Comparison of ENCODE assay signal across 2 cellular contexts in the genomic region with DNA sequence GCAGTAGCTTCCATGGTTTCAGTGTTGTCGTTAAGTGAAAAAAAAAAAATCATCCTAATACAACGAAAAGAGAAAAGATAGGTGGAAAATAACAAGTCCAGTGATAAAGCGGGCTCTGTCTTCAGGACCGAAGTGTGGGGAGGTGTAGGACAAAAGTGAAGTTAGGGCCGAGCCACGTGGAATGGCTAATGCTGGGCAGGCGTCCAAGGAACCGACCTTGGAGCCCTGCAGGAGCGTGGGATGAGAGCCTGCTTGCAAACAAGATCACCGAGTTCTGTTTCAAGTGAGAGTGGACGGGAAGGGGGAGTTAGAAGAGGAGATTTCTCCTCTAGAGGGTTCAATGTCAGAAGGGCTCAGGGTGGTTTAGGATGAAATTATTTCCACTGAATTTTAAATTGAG.
TF ChIP-seq lines count a peak whose summit lies in the region.

No MANE protein-coding gene starts in this region.

TF ChIP-seq in IMR-90, 13 proteins besides CTCF, POLR2A, EP300 and RAD21:
- TF ChIP-seq, protein P1, sequence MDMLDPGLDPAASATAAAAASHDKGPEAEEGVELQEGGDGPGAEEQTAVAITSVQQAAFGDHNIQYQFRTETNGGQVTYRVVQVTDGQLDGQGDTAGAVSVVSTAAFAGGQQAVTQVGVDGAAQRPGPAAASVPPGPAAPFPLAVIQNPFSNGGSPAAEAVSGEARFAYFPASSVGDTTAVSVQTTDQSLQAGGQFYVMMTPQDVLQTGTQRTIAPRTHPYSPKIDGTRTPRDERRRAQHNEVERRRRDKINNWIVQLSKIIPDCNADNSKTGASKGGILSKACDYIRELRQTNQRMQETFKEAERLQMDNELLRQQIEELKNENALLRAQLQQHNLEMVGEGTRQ (IDR thresholded peaks at IDR 0.05; ENCODE audit: low read depth, low read length) = no peak
- no peak for TF ChIP-seq NFE2L2 (IDR thresholded peaks at IDR 0.05; ENCODE audit: low read depth, low read length)
- TF ChIP-seq SMC3 (IDR thresholded peaks at IDR 0.05; ENCODE audit: low read depth, low read length) = no peak
- TF ChIP-seq CEBPB (IDR thresholded peaks at IDR 0.05; ENCODE audit: low read depth, low read length) = no peak
- TF ChIP-seq CHD1 (IDR thresholded peaks at IDR 0.05; ENCODE audit: low read depth, low read length) = no peak
- TF ChIP-seq RCOR1 (IDR thresholded peaks at IDR 0.05; ENCODE audit: insufficient replicate concordance, low read length) = no peak
- no peak for TF ChIP-seq MAFK (IDR thresholded peaks at IDR 0.05; ENCODE audit: low read depth, low read length)
- TF ChIP-seq MXI1 (IDR thresholded peaks at IDR 0.05; ENCODE audit: borderline replicate concordance, low read depth, low read length) = no peak
- TF ChIP-seq BHLHE40 (IDR thresholded peaks at IDR 0.05; ENCODE audit: low read depth, low read length) = no peak
- TF ChIP-seq RFX5 (IDR thresholded peaks at IDR 0.05; ENCODE audit: low read depth, low read length) = no peak
- TF ChIP-seq FOS (IDR thresholded peaks at IDR 0.05; ENCODE audit: low read depth, low read length) = no peak
- no peak for TF ChIP-seq MAZ (IDR thresholded peaks at IDR 0.05; ENCODE audit: borderline replicate concordance, low read depth, low read length)
- TF ChIP-seq, protein P2, sequence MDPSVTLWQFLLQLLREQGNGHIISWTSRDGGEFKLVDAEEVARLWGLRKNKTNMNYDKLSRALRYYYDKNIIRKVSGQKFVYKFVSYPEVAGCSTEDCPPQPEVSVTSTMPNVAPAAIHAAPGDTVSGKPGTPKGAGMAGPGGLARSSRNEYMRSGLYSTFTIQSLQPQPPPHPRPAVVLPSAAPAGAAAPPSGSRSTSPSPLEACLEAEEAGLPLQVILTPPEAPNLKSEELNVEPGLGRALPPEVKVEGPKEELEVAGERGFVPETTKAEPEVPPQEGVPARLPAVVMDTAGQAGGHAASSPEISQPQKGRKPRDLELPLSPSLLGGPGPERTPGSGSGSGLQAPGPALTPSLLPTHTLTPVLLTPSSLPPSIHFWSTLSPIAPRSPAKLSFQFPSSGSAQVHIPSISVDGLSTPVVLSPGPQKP (IDR thresholded peaks at IDR 0.05; ENCODE audit: borderline replicate concordance, low read depth, low read length) = no peak

TF ChIP-seq in K562, 482 proteins besides CTCF, POLR2A, EP300 and RAD21 (continues in another document):
- TF ChIP-seq ZNF274 (IDR thresholded peaks at IDR 0.05; ENCODE audit: borderline replicate concordance, low read depth, low read length) (no peak), GTF2F1 (IDR thresholded peaks at IDR 0.05; ENCODE audit: low read depth, low read length) (no peak), ZNF316 (IDR thresholded peaks at IDR 0.05) (no peak), NFXL1 (CRISPR knock-in tag; IDR thresholded peaks at IDR 0.05) (no peak), ZKSCAN3 (CRISPR knock-in tag; IDR thresholded peaks at IDR 0.05) (no peak), ZNF778 (CRISPR knock-in tag; IDR thresholded peaks at IDR 0.05) (no peak), ZFP1 (CRISPR knock-in tag; IDR thresholded peaks at IDR 0.05) (no peak), BRF1 (IDR thresholded peaks at IDR 0.05; ENCODE audit: borderline replicate concordance, extremely low read depth, insufficient read length) (no peak), ZNF3 (CRISPR knock-in tag; IDR thresholded peaks at IDR 0.05) (no peak), IRF2 (CRISPR knock-in tag; IDR thresholded peaks at IDR 0.05) (no peak), NFIC (IDR thresholded peaks at IDR 0.05) (peak; percentile 72), NR2C1 (IDR thresholded peaks at IDR 0.05) (no peak), NR2C1 (tag; IDR thresholded peaks at IDR 0.05) (no peak), CHD2 (IDR thresholded peaks at IDR 0.05; ENCODE audit: low read depth, low read length) (no peak), RBBP5 (IDR thresholded peaks at IDR 0.05; ENCODE audit: borderline replicate concordance, insufficient read depth, low read length, poor library complexity, severe bottlenecking) (no peak), L3MBTL2 (IDR thresholded peaks at IDR 0.05) (peak; percentile 76)
- TF ChIP-seq, protein P3, sequence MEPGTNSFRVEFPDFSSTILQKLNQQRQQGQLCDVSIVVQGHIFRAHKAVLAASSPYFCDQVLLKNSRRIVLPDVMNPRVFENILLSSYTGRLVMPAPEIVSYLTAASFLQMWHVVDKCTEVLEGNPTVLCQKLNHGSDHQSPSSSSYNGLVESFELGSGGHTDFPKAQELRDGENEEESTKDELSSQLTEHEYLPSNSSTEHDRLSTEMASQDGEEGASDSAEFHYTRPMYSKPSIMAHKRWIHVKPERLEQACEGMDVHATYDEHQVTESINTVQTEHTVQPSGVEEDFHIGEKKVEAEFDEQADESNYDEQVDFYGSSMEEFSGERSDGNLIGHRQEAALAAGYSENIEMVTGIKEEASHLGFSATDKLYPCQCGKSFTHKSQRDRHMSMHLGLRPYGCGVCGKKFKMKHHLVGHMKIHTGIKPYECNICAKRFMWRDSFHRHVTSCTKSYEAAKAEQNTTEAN (CRISPR knock-in tag; IDR thresholded peaks at IDR 0.05) = no peak
- TF ChIP-seq, protein P4, sequence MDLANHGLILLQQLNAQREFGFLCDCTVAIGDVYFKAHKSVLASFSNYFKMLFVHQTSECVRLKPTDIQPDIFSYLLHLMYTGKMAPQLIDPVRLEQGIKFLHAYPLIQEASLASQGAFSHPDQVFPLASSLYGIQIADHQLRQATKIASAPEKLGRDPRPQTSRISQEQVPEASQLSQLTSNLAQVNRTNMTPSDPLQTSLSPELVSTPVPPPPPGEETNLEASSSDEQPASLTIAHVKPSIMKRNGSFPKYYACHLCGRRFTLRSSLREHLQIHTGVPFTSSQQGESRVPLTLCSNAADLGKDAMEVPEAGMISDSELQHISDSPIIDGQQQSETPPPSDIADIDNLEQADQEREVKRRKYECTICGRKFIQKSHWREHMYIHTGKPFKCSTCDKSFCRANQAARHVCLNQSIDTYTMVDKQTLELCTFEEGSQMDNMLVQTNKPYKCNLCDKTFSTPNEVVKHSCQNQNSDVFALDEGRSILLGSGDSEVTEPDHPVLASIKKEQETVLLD (IDR thresholded peaks at IDR 0.05) = no peak
- TF ChIP-seq, protein P5, sequence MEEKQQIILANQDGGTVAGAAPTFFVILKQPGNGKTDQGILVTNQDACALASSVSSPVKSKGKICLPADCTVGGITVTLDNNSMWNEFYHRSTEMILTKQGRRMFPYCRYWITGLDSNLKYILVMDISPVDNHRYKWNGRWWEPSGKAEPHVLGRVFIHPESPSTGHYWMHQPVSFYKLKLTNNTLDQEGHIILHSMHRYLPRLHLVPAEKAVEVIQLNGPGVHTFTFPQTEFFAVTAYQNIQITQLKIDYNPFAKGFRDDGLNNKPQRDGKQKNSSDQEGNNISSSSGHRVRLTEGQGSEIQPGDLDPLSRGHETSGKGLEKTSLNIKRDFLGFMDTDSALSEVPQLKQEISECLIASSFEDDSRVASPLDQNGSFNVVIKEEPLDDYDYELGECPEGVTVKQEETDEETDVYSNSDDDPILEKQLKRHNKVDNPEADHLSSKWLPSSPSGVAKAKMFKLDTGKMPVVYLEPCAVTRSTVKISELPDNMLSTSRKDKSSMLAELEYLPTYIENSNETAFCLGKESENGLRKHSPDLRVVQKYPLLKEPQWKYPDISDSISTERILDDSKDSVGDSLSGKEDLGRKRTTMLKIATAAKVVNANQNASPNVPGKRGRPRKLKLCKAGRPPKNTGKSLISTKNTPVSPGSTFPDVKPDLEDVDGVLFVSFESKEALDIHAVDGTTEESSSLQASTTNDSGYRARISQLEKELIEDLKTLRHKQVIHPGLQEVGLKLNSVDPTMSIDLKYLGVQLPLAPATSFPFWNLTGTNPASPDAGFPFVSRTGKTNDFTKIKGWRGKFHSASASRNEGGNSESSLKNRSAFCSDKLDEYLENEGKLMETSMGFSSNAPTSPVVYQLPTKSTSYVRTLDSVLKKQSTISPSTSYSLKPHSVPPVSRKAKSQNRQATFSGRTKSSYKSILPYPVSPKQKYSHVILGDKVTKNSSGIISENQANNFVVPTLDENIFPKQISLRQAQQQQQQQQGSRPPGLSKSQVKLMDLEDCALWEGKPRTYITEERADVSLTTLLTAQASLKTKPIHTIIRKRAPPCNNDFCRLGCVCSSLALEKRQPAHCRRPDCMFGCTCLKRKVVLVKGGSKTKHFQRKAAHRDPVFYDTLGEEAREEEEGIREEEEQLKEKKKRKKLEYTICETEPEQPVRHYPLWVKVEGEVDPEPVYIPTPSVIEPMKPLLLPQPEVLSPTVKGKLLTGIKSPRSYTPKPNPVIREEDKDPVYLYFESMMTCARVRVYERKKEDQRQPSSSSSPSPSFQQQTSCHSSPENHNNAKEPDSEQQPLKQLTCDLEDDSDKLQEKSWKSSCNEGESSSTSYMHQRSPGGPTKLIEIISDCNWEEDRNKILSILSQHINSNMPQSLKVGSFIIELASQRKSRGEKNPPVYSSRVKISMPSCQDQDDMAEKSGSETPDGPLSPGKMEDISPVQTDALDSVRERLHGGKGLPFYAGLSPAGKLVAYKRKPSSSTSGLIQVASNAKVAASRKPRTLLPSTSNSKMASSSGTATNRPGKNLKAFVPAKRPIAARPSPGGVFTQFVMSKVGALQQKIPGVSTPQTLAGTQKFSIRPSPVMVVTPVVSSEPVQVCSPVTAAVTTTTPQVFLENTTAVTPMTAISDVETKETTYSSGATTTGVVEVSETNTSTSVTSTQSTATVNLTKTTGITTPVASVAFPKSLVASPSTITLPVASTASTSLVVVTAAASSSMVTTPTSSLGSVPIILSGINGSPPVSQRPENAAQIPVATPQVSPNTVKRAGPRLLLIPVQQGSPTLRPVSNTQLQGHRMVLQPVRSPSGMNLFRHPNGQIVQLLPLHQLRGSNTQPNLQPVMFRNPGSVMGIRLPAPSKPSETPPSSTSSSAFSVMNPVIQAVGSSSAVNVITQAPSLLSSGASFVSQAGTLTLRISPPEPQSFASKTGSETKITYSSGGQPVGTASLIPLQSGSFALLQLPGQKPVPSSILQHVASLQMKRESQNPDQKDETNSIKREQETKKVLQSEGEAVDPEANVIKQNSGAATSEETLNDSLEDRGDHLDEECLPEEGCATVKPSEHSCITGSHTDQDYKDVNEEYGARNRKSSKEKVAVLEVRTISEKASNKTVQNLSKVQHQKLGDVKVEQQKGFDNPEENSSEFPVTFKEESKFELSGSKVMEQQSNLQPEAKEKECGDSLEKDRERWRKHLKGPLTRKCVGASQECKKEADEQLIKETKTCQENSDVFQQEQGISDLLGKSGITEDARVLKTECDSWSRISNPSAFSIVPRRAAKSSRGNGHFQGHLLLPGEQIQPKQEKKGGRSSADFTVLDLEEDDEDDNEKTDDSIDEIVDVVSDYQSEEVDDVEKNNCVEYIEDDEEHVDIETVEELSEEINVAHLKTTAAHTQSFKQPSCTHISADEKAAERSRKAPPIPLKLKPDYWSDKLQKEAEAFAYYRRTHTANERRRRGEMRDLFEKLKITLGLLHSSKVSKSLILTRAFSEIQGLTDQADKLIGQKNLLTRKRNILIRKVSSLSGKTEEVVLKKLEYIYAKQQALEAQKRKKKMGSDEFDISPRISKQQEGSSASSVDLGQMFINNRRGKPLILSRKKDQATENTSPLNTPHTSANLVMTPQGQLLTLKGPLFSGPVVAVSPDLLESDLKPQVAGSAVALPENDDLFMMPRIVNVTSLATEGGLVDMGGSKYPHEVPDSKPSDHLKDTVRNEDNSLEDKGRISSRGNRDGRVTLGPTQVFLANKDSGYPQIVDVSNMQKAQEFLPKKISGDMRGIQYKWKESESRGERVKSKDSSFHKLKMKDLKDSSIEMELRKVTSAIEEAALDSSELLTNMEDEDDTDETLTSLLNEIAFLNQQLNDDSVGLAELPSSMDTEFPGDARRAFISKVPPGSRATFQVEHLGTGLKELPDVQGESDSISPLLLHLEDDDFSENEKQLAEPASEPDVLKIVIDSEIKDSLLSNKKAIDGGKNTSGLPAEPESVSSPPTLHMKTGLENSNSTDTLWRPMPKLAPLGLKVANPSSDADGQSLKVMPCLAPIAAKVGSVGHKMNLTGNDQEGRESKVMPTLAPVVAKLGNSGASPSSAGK (IDR thresholded peaks at IDR 0.05) = peak; percentile 68
- TF ChIP-seq, protein P6, sequence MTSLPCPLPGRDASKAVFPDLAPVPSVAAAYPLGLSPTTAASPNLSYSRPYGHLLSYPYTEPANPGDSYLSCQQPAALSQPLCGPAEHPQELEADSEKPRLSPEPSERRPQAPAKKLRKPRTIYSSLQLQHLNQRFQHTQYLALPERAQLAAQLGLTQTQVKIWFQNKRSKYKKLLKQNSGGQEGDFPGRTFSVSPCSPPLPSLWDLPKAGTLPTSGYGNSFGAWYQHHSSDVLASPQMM (CRISPR knock-in tag; IDR thresholded peaks at IDR 0.05) = no peak
- TF ChIP-seq, protein P7, sequence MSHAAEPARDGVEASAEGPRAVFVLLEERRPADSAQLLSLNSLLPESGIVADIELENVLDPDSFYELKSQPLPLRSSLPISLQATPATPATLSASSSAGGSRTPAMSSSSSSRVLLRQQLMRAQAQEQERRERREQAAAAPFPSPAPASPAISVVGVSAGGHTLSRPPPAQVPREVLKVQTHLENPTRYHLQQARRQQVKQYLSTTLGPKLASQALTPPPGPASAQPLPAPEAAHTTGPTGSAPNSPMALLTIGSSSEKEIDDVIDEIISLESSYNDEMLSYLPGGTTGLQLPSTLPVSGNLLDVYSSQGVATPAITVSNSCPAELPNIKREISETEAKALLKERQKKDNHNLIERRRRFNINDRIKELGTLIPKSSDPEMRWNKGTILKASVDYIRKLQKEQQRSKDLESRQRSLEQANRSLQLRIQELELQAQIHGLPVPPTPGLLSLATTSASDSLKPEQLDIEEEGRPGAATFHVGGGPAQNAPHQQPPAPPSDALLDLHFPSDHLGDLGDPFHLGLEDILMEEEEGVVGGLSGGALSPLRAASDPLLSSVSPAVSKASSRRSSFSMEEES (CRISPR knock-in tag; IDR thresholded peaks at IDR 0.05) = no peak
- TF ChIP-seq, protein P8, sequence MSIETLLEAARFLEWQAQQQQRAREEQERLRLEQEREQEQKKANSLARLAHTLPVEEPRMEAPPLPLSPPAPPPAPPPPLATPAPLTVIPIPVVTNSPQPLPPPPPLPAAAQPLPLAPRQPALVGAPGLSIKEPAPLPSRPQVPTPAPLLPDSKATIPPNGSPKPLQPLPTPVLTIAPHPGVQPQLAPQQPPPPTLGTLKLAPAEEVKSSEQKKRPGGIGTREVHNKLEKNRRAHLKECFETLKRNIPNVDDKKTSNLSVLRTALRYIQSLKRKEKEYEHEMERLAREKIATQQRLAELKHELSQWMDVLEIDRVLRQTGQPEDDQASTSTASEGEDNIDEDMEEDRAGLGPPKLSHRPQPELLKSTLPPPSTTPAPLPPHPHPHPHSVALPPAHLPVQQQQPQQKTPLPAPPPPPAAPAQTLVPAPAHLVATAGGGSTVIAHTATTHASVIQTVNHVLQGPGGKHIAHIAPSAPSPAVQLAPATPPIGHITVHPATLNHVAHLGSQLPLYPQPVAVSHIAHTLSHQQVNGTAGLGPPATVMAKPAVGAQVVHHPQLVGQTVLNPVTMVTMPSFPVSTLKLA (conservative IDR thresholded peaks at IDR 0.05) = 0 out of 4 replicates have a peak, but pooled peaks of 1 of the 2 experiments have one; percentile 25
